Comparison of ENCODE assay signal across 10 cellular contexts in genomic region chr3:48565591-48566400, GRCh38. TPM values are rescaled to one million over a fixed set of nuclear protein-coding genes. Genes with fewer than 3 reads are reported as not detected.
DNase-seq lines count a peak whose midpoint lies in the region; ATAC-seq and TF ChIP-seq lines count a peak whose summit lies in the region.
"Had no signal": no experiment of that assay in that cellular context is flagged by ENCODE, and none has a peak within 500 bp of the region (broad histone marks: within the 10 kb centered on the region; RNA-seq: fewer than 3 reads in every experiment).

No MANE protein-coding gene starts in this region.

- no peaks in the 10 kb centered on the region for H3K27me3 Mint-ChIP-seq in Calu3 (ENCODE audit: unreplicated experiment)
- no peaks in the 10 kb centered on the region for H3K27me3 Mint-ChIP-seq in activated T-helper 2 cell treated with anti-CD3 and anti-CD28 coated beads, Interferon-gamma antibody, Interleukin-2, Interleukin-4, amounts not matched to agents 10 μg/mL and 5 μg/mL and 100 μg/mL, durations not matched to agents 14 hours and 24 hours and 36 hours (ENCODE audit: low read depth)

- no peaks in the 10 kb centered on the region for H3K9me3 ChIP-seq in Karpas-422 (ENCODE audit: low read length)
- no peaks in the 10 kb centered on the region for H3K9me3 ChIP-seq in mesenchymal stem cell (ENCODE audit: control insufficient read depth, low read length)

- H4K20me1 ChIP-seq in Karpas-422 (ENCODE audit: insufficient read depth, low read depth, low read length), result no peaks in the 10 kb centered on the region

- H3K9me2 ChIP-seq in Karpas-422 (replicated peaks; ENCODE audit: insufficient read depth, low read length), result no peaks in the 10 kb centered on the region

- no peak for ATAC-seq in HG03135 (IDR thresholded peaks at IDR 0.05; ENCODE audit: unreplicated experiment)

- no peaks in the 10 kb centered on the region for H3K9me3 Mint-ChIP-seq in Calu3 (ENCODE audit: low read depth, unreplicated experiment)
- H3K9me3 Mint-ChIP-seq in activated T-helper 2 cell treated with anti-CD3 and anti-CD28 coated beads, Interferon-gamma antibody, Interleukin-2, Interleukin-4, amounts not matched to agents 10 μg/mL and 5 μg/mL and 100 μg/mL, durations not matched to agents 14 hours and 24 hours and 36 hours, result no peaks in the 10 kb centered on the region

- H3K9ac ChIP-seq in Karpas-422 (ENCODE audit: low read length), result peak overlapping the region; percentile 30; the same call in 1 of the 2 replicates
- no peak overlapping the region for H3K9ac ChIP-seq in mesenchymal stem cell (ENCODE audit: low read length)

- H3K18ac ChIP-seq in mesenchymal stem cell (ENCODE audit: low read depth in 1 of 2, low read length in 2 of 2), result peak overlapping the region in 1 of 2 experiments; percentile 40

- DNase-seq in Calu3 (peak; percentile 13), Karpas-422 (peak; percentile 55), mesenchymal stem cell (peak; percentile 69), NCI-H748 (lab: John Stamatoyannopoulos, UW; ENCODE audit: unreplicated experiment) (no peak), caudate nucleus (lab: John Stamatoyannopoulos, UW) (no peak)
- no peak for DNase-seq in activated T-helper 2 cell treated with anti-CD3 and anti-CD28 coated beads, Interferon-gamma antibody, Interleukin-2, Interleukin-4, amounts not matched to agents 10 μg/mL and 5 μg/mL and 100 μg/mL, durations not matched to agents 14 hours and 24 hours and 36 hours (ENCODE audit: low spot score)
- no peak for DNase-seq in stimulated activated CD4-positive, alpha-beta T cell treated with anti-CD3 and anti-CD28 coated beads, Interleukin-1b, Interleukin-23, amount 100 ng/mL, for 48 hours
- DNase-seq: islet precursor cell, NCI-H748 treated with DMSO at 0.1 percent for 48 hours had no signal

- CTCF ChIA-PET in Calu3 (lab: Charles Lee), result no interaction called here

- no peak overlapping the region for H3K14ac ChIP-seq in mesenchymal stem cell (ENCODE audit: low read length in 2 of 2)

- WGBS in mesenchymal stem cell, result 68% methylated on average over 7 of the region's 7 CpGs

- H2AK5ac ChIP-seq in mesenchymal stem cell (ENCODE audit: low read length, severe bottlenecking), result peak overlapping the region; percentile 53

- no peaks in the 10 kb centered on the region for H3K79me2 ChIP-seq in Karpas-422 (ENCODE audit: low read length)

- TF ChIP-seq CTCF in Calu3 (IDR thresholded peaks at IDR 0.05; ENCODE audit: unreplicated experiment), result no peak

- H3K27ac ChIP-seq in Karpas-422 (ENCODE audit: low read length), result no peak overlapping the region
- H3K27ac ChIP-seq in mesenchymal stem cell (ENCODE audit: low read length, poor library complexity, severe bottlenecking), result peak overlapping the region; percentile 0
- no peak overlapping the region for H3K27ac ChIP-seq in caudate nucleus (ENCODE audit: low read depth, low read length)

- no peaks in the 10 kb centered on the region for H3K27me3 ChIP-seq in Karpas-422 (ENCODE audit: low read length)
- H3K27me3 ChIP-seq in mesenchymal stem cell (ENCODE audit: control insufficient read depth in 1 of 2, insufficient read depth in 1 of 2, low read length in 2 of 2), result no peaks in the 10 kb centered on the region

- BruUV-seq in Calu3 (replicated peaks; lab: Mats Ljungman, UMichigan), result no TSS peak

- H3K36me3 ChIP-seq in Karpas-422 (ENCODE audit: insufficient read depth, low read length) (no peaks in the 10 kb centered on the region), mesenchymal stem cell (ENCODE audit: control insufficient read depth in 1 of 2, insufficient read depth in 2 of 2, low read depth in 1 of 2, low read length in 2 of 2) (peaks cover 0 to 78% of the 10 kb centered on the region in 2 experiments)

- peaks cover 30% of the 10 kb centered on the region for H3K4me1 Mint-ChIP-seq in Calu3 (ENCODE audit: low read depth, unreplicated experiment)
- peaks cover 18% of the 10 kb centered on the region for H3K4me1 Mint-ChIP-seq in activated T-helper 2 cell treated with anti-CD3 and anti-CD28 coated beads, Interferon-gamma antibody, Interleukin-2, Interleukin-4, amounts not matched to agents 10 μg/mL and 5 μg/mL and 100 μg/mL, durations not matched to agents 14 hours and 24 hours and 36 hours (ENCODE audit: low read depth)

- H3K4ac ChIP-seq in mesenchymal stem cell (ENCODE audit: low read depth in 1 of 2, low read length in 2 of 2), result no peak overlapping the region

- H2BK120ac ChIP-seq in mesenchymal stem cell (ENCODE audit: low read depth, low read length), result peak overlapping the region; percentile 9

- peak overlapping the region in 1 of 2 experiments; percentile 11 for H2BK12ac ChIP-seq in mesenchymal stem cell (ENCODE audit: low read length in 2 of 2)

- H4K91ac ChIP-seq in mesenchymal stem cell (ENCODE audit: low read length), result peak overlapping the region; percentile 85

- H3K4me3 Mint-ChIP-seq in Calu3 (ENCODE audit: low read depth, unreplicated experiment), result no peak overlapping the region
- H3K4me3 Mint-ChIP-seq in activated T-helper 2 cell treated with anti-CD3 and anti-CD28 coated beads, Interferon-gamma antibody, Interleukin-2, Interleukin-4, amounts not matched to agents 10 μg/mL and 5 μg/mL and 100 μg/mL, durations not matched to agents 14 hours and 24 hours and 36 hours (ENCODE audit: low read depth), result no peak overlapping the region

- H3K4me1 ChIP-seq in Karpas-422 (ENCODE audit: low read length), result peaks cover 12% of the 10 kb centered on the region
- peaks cover 65% of the 10 kb centered on the region for H3K4me1 ChIP-seq in mesenchymal stem cell (ENCODE audit: control insufficient read depth, insufficient read depth, low read depth, low read length)

- H3K4me3 ChIP-seq in Karpas-422 (ENCODE audit: low read length) (no peak overlapping the region), mesenchymal stem cell (ENCODE audit: insufficient read depth in 1 of 2, low read depth in 1 of 2, low read length in 2 of 2) (no peak overlapping the region)

- peak overlapping the region; percentile 35 for H4K8ac ChIP-seq in mesenchymal stem cell (ENCODE audit: low read length)

- no peak overlapping the region for H2BK15ac ChIP-seq in mesenchymal stem cell (ENCODE audit: low read depth, poor library complexity, severe bottlenecking)

- H3K23ac ChIP-seq in mesenchymal stem cell (ENCODE audit: low read length in 2 of 2), result no peak overlapping the region

- no peak overlapping the region for H2BK5ac ChIP-seq in mesenchymal stem cell (ENCODE audit: low read depth, low read length, poor library complexity, severe bottlenecking)

- intact Hi-C loops in Calu3 (cut with micrococcal nuclease; ENCODE audit: unreplicated experiment), result no loop called here
- intact Hi-C loops in activated T-helper 2 cell treated with anti-CD3 and anti-CD28 coated beads, Interferon-gamma antibody, Interleukin-2, Interleukin-4, amounts not matched to agents 10 μg/mL and 5 μg/mL and 100 μg/mL, durations not matched to agents 14 hours and 24 hours and 36 hours (cut with micrococcal nuclease), result no loop called here

- peaks cover 5% of the 10 kb centered on the region for H3K36me3 Mint-ChIP-seq in Calu3 (ENCODE audit: insufficient read depth, unreplicated experiment)
- H3K36me3 Mint-ChIP-seq in activated T-helper 2 cell treated with anti-CD3 and anti-CD28 coated beads, Interferon-gamma antibody, Interleukin-2, Interleukin-4, amounts not matched to agents 10 μg/mL and 5 μg/mL and 100 μg/mL, durations not matched to agents 14 hours and 24 hours and 36 hours (ENCODE audit: low read depth), result no peaks in the 10 kb centered on the region

- peaks cover 19% of the 10 kb centered on the region for H3K79me1 ChIP-seq in mesenchymal stem cell (replicated peaks; ENCODE audit: low read length, poor library complexity, severe bottlenecking)

- H3K27ac Mint-ChIP-seq in Calu3 (ENCODE audit: unreplicated experiment), result no peak overlapping the region
- peak overlapping the region; percentile 47 for H3K27ac Mint-ChIP-seq in activated T-helper 2 cell treated with anti-CD3 and anti-CD28 coated beads, Interferon-gamma antibody, Interleukin-2, Interleukin-4, amounts not matched to agents 10 μg/mL and 5 μg/mL and 100 μg/mL, durations not matched to agents 14 hours and 24 hours and 36 hours

- H3K4me2 ChIP-seq in Karpas-422 (ENCODE audit: low read depth, low read length, poor library complexity, severe bottlenecking) (no peak overlapping the region), mesenchymal stem cell (ENCODE audit: low read length, poor library complexity, severe bottlenecking) (no peak overlapping the region)

- H2AFZ ChIP-seq in Karpas-422 (ENCODE audit: low read length) (no peak overlapping the region), mesenchymal stem cell (ENCODE audit: low read depth, low read length) (no peak overlapping the region)

RNA-seq across cellular contexts. Expression of gene UCN2, which starts 2.2 kb away (rescaled TPM):
- 0.34 and 0.94 TPM in 2 replicates for total RNA-seq in Calu3 (2022)
- total RNA-seq in Karpas-422 (2014; rRNA removed; shearing (Covaris generic); ENCODE audit: low replicate concordance), result not detected in 2 replicates
- 0.11 TPM in 1 of 2 replicates, not detected in the other for total RNA-seq in activated T-helper 2 cell treated with anti-CD3 and anti-CD28 coated beads, Interferon-gamma antibody, Interleukin-2, Interleukin-4, amounts not matched to agents 10 μg/mL and 5 μg/mL and 100 μg/mL, durations not matched to agents 14 hours and 24 hours and 36 hours
- polyA plus RNA-seq in mesenchymal stem cell (2013, experiment 1 of 2), result 7.6 TPM
- 7.3 TPM for polyA plus RNA-seq in mesenchymal stem cell (2013, experiment 2 of 2)

RNA-seq across cellular contexts. Expression of gene PFKFB4, which starts 9.2 kb away (rescaled TPM):
- 3.6 and 5.1 TPM in 2 replicates for total RNA-seq in Calu3 (2022)
- 55.2 and 89.6 TPM in 2 replicates for total RNA-seq in Karpas-422 (2014; rRNA removed; shearing (Covaris generic); ENCODE audit: low replicate concordance)
- 53.0 and 57.0 TPM in 2 replicates for total RNA-seq in activated T-helper 2 cell treated with anti-CD3 and anti-CD28 coated beads, Interferon-gamma antibody, Interleukin-2, Interleukin-4, amounts not matched to agents 10 μg/mL and 5 μg/mL and 100 μg/mL, durations not matched to agents 14 hours and 24 hours and 36 hours
- polyA plus RNA-seq in mesenchymal stem cell (2013, experiment 1 of 2), result 15.9 TPM
- polyA plus RNA-seq in mesenchymal stem cell (2013, experiment 2 of 2), result 15.0 TPM

RNA-seq across cellular contexts. Expression of gene COL7A1, which starts 29.3 kb away (rescaled TPM):
- 8.6 and 13.9 TPM in 2 replicates for total RNA-seq in Calu3 (2022)
- total RNA-seq in Karpas-422 (2014; rRNA removed; shearing (Covaris generic); ENCODE audit: low replicate concordance), result 0.78 and 13.0 TPM in 2 replicates
- total RNA-seq in activated T-helper 2 cell treated with anti-CD3 and anti-CD28 coated beads, Interferon-gamma antibody, Interleukin-2, Interleukin-4, amounts not matched to agents 10 μg/mL and 5 μg/mL and 100 μg/mL, durations not matched to agents 14 hours and 24 hours and 36 hours, result 1.9 and 2.4 TPM in 2 replicates
- polyA plus RNA-seq in mesenchymal stem cell (2013, experiment 1 of 2), result 95.7 TPM
- 83.7 TPM for polyA plus RNA-seq in mesenchymal stem cell (2013, experiment 2 of 2)

RNA-seq across cellular contexts. Expression of gene UQCRC1, which starts 43.6 kb away (rescaled TPM):
- total RNA-seq in Calu3 (2022), result 196 and 207 TPM in 2 replicates
- total RNA-seq in Karpas-422 (2014; rRNA removed; shearing (Covaris generic); ENCODE audit: low replicate concordance), result 80.3 and 165 TPM in 2 replicates
- total RNA-seq in activated T-helper 2 cell treated with anti-CD3 and anti-CD28 coated beads, Interferon-gamma antibody, Interleukin-2, Interleukin-4, amounts not matched to agents 10 μg/mL and 5 μg/mL and 100 μg/mL, durations not matched to agents 14 hours and 24 hours and 36 hours, result 248 and 273 TPM in 2 replicates
- polyA plus RNA-seq in mesenchymal stem cell (2013, experiment 1 of 2), result 145 TPM
- polyA plus RNA-seq in mesenchymal stem cell (2013, experiment 2 of 2), result 150 TPM

RNA-seq across cellular contexts. Expression of gene TMEM89, which starts 55.8 kb away (rescaled TPM):
- total RNA-seq in Calu3 (2022), result not detected in 2 replicates
- total RNA-seq in Karpas-422 (2014; rRNA removed; shearing (Covaris generic); ENCODE audit: low replicate concordance), result not detected in 2 replicates
- 0.80 and 0.87 TPM in 2 replicates for total RNA-seq in activated T-helper 2 cell treated with anti-CD3 and anti-CD28 coated beads, Interferon-gamma antibody, Interleukin-2, Interleukin-4, amounts not matched to agents 10 μg/mL and 5 μg/mL and 100 μg/mL, durations not matched to agents 14 hours and 24 hours and 36 hours
- 0.23 TPM for polyA plus RNA-seq in mesenchymal stem cell (2013, experiment 1 of 2)
- 0.29 TPM for polyA plus RNA-seq in mesenchymal stem cell (2013, experiment 2 of 2)

Comparison
In these comparisons a context has a peak if more than half of its experiments do, and no peak if none do; other contexts are left out.
1. DNase-seq: peak in Calu3 (single experiment), Karpas-422 (single experiment) and mesenchymal stem cell (single experiment); none in activated T-helper 2 cell treated with anti-CD3 and anti-CD28 coated beads, Interferon-gamma antibody, Interleukin-2, Interleukin-4, amounts not matched to agents 10 μg/mL and 5 μg/mL and 100 μg/mL, durations not matched to agents 14 hours and 24 hours and 36 hours (single experiment), stimulated activated CD4-positive, alpha-beta T cell treated with anti-CD3 and anti-CD28 coated beads, Interleukin-1b, Interleukin-23, amount 100 ng/mL, for 48 hours (single experiment), NCI-H748 (single experiment) and caudate nucleus (0 of 61).